ENCODE assay signal across 8 cellular contexts in genomic region chr3:79670178-79670577, GRCh38.
"Had no signal": no experiment of that assay in that cellular context is flagged by ENCODE, and none has a peak within 500 bp of the region (broad histone marks: within the 10 kb centered on the region; RNA-seq: fewer than 3 reads in every experiment).

No MANE protein-coding gene starts in this region.

- H3K4me1 ChIP-seq: HAP-1 had no signal

- DNase-seq: H7, HFFc6, Kasumi-1, KG1 had no signal

- H3K36me3 ChIP-seq: HAP-1 had no signal

- H2AFZ ChIP-seq: GM23338 had no signal

- H3K4me3 ChIP-seq: GM23338, HAP-1 had no signal

- ATAC-seq: GM23338, HCT116 had no signal

- FAIRE-seq: HTR-8/SVneo had no signal

- H3K9me3 ChIP-seq: HAP-1 had no signal

- H3K4me2 ChIP-seq: GM23338 had no signal
